In the genomic region with DNA sequence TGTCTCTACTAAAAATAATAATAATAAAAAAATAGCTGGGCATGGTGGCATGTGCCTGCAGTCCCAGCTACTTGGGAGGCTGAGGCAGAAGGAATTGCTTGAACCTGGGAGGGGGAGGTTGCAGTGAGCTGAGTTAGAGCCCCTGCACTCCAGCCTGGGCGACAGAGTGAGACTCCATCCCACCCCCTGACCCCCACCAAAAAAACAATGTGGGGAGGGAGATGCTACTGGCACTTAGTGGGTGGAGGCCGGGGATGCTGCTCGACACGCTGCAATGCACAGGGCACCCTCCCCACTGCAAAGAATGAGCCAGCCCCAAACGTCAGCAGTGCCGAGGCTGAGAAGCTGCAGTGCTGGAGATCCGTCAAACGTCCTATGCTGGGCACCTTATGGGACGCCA, we compare ENCODE assay signal across 6 cellular contexts.
"Had no signal": no experiment of that assay in that cellular context is flagged by ENCODE, and none has a peak within 500 bp of the region (broad histone marks: within the 10 kb centered on the region; RNA-seq: fewer than 3 reads in every experiment).

No MANE protein-coding gene starts in this region.

- H3K4me1 ChIP-seq: HAP-1 had no signal

- H3K9ac ChIP-seq: GM23248 had no signal

- H3K27ac ChIP-seq: GM23248 had no signal

- H3K4me3 ChIP-seq: GM23248, HAP-1 had no signal

- H3K9me3 ChIP-seq: HAP-1 had no signal

- DNase-seq: GM23248, HFFc6, KG1 had no signal

- H3K4me3 Mint-ChIP-seq: HFFc6, IgD-negative memory B cell had no signal

- H3K27me3 Mint-ChIP-seq: IgD-negative memory B cell had no signal

- H3K27ac Mint-ChIP-seq: HFFc6, IgD-negative memory B cell had no signal

- H2AFZ ChIP-seq: GM23248 had no signal

- FAIRE-seq: HTR-8/SVneo had no signal

- H3K36me3 ChIP-seq: HAP-1 had no signal
